Comparison of ENCODE assay signal across 19 cellular contexts in genomic region chr19:8529369-8530006, GRCh38. TPM values are rescaled to one million over a fixed set of nuclear protein-coding genes. Genes with fewer than 3 reads are reported as not detected.
"Had no signal": no experiment of that assay in that cellular context is flagged by ENCODE, and none has a peak within 500 bp of the region (broad histone marks: within the 10 kb centered on the region; RNA-seq: fewer than 3 reads in every experiment).

No MANE protein-coding gene starts in this region.

- H3K27me3 ChIP-seq: brain microvascular endothelial cell, esophagus squamous epithelium, heart left ventricle, tibial artery had no signal

- H2AFZ ChIP-seq: parathyroid adenoma had no signal

- H3K27ac Mint-ChIP-seq: activated B cell treated with CpG ODN at 0.5 μM for 24 hours; activated CD4-positive, alpha-beta T cell treated with anti-CD3 and anti-CD28 coated beads, Interleukin-2, amount 10 ng/mL, durations not matched to agents 24 days and 14 days; activated naive CD4-positive, alpha-beta T cell treated with anti-CD3 and anti-CD28 coated beads, Interleukin-2, amount 50 U/mL, for 72 hours; activated T-helper 2 cell treated with anti-CD3 and anti-CD28 coated beads, Interferon-gamma antibody, Interleukin-2, Interleukin-4, amounts not matched to agents 10 μg/mL and 5 μg/mL and 100 μg/mL, durations not matched to agents 14 hours and 24 hours and 36 hours had no signal

- H3K4me3 ChIP-seq: esophagus squamous epithelium, heart left ventricle, tibial artery had no signal

- H3K9me3 ChIP-seq: esophagus squamous epithelium, heart left ventricle, tibial artery had no signal

- H3K36me3 Mint-ChIP-seq: activated naive CD4-positive, alpha-beta T cell treated with anti-CD3 and anti-CD28 coated beads, Interleukin-2, amount 50 U/mL, for 72 hours had no signal

- H3K4me1 ChIP-seq: parathyroid adenoma had no signal

- H3K9me3 Mint-ChIP-seq: activated B cell treated with CpG ODN at 0.5 μM for 24 hours; activated CD4-positive, alpha-beta T cell treated with anti-CD3 and anti-CD28 coated beads, Interleukin-2, amount 10 ng/mL, durations not matched to agents 24 days and 14 days; activated naive CD4-positive, alpha-beta T cell treated with anti-CD3 and anti-CD28 coated beads, Interleukin-2, amount 50 U/mL, for 72 hours; activated T-helper 2 cell treated with anti-CD3 and anti-CD28 coated beads, Interferon-gamma antibody, Interleukin-2, Interleukin-4, amounts not matched to agents 10 μg/mL and 5 μg/mL and 100 μg/mL, durations not matched to agents 14 hours and 24 hours and 36 hours; naive thymus-derived CD8-positive, alpha-beta T cell had no signal

- H3K9ac ChIP-seq: parathyroid adenoma had no signal

- H3K4me1 Mint-ChIP-seq: activated B cell treated with CpG ODN at 0.5 μM for 24 hours had no signal

- H3K27ac ChIP-seq: brain microvascular endothelial cell, heart left ventricle, parathyroid adenoma, tibial artery had no signal

- H3K27me3 Mint-ChIP-seq: activated B cell treated with CpG ODN at 0.5 μM for 24 hours; activated CD4-positive, alpha-beta T cell treated with anti-CD3 and anti-CD28 coated beads, Interleukin-2, amount 10 ng/mL, durations not matched to agents 24 days and 14 days; naive thymus-derived CD8-positive, alpha-beta T cell had no signal

- H3K4me3 Mint-ChIP-seq: activated B cell treated with CpG ODN at 0.5 μM for 24 hours; activated CD4-positive, alpha-beta T cell treated with anti-CD3 and anti-CD28 coated beads, Interleukin-2, amount 10 ng/mL, durations not matched to agents 24 days and 14 days; naive thymus-derived CD8-positive, alpha-beta T cell had no signal

- ATAC-seq: activated naive CD4-positive, alpha-beta T cell treated with anti-CD3 and anti-CD28 coated beads, Interleukin-2, amount 50 U/mL, for 72 hours; heart left ventricle; left lobe of liver; naive thymus-derived CD8-positive, alpha-beta T cell had no signal

- DNase-seq: activated B cell treated with CpG ODN at 0.5 μM for 24 hours; activated CD4-positive, alpha-beta T cell treated with anti-CD3 and anti-CD28 coated beads, Interleukin-2, amount 10 ng/mL, durations not matched to agents 24 days and 14 days; activated T-cell treated with anti-CD3 and anti-CD28 coated beads for 4 hours; amniotic stem cell; brain microvascular endothelial cell; esophagus squamous epithelium; foreskin fibroblast; heart left ventricle; mammary epithelial cell; naive thymus-derived CD8-positive, alpha-beta T cell; T-helper 2 cell; tibial artery had no signal

- FAIRE-seq: islet of Langerhans, TTC549 had no signal

- H3K36me3 ChIP-seq: brain microvascular endothelial cell, tibial artery had no signal

RNA-seq across cellular contexts. Expression of gene PRAM1, which starts 27.0 kb away (rescaled TPM):
- total RNA-seq: mammary epithelial cell, renal cortical epithelial cell had no signal
- polyA plus RNA-seq: mammary epithelial cell had no signal
